Comparison of ENCODE assay signal across 29 cellular contexts in the genomic region with DNA sequence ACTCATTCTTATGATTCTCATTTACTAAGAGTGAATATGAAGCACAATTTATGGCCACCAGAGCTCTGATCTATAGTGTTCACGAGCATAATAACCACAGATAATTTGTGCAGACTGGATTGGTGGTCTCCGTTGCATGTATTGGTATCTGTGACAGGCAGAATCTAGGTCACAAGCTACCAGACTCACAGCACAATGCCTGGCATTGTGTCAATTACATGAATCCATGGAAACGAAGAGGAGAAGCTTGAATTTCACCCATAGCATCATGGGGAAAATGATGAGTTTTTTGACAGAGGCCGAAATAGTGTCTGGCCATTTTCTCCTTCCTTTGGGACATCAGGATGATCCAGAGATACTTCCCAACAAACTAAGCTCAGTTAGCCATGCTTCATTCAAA.
"Had no signal": no experiment of that assay in that cellular context is flagged by ENCODE, and none has a peak within 500 bp of the region (broad histone marks: within the 10 kb centered on the region; RNA-seq: fewer than 3 reads in every experiment).

No MANE protein-coding gene starts in this region.

- H3K79me2 ChIP-seq: parathyroid adenoma had no signal

- H3K9me3 Mint-ChIP-seq: activated B cell treated with CpG ODN at 0.5 μM for 24 hours; activated T-cell treated with anti-CD3 and anti-CD28 coated beads, Interleukin-2, amount 50 U/mL, for 4 hours; activated T-helper 2 cell treated with anti-CD3 and anti-CD28 coated beads, Interferon-gamma antibody, Interleukin-2, Interleukin-4, amounts not matched to agents 10 μg/mL and 5 μg/mL and 100 μg/mL, durations not matched to agents 14 hours and 24 hours and 36 hours; immature natural killer cell; mesothelial cell of epicardium; natural killer cell; stimulated activated effector memory CD8-positive, alpha-beta T cell treated with anti-CD3 and anti-CD28 coated beads, Interleukin-12 subunit alpha, Interleukin-12 subunit beta, amount 100 ng/mL, for 72 hours; T-cell had no signal

- H3K4me3 ChIP-seq: adrenal gland, ascending aorta, colonic mucosa, lower lobe of right lung, right lobe of liver, skin epidermis, stomach, suprapubic skin, tibial nerve had no signal

- H3K27me3 ChIP-seq: adrenal gland, ascending aorta, colonic mucosa, foreskin keratinocyte, right lobe of liver, stomach, suprapubic skin, tibial nerve had no signal

- FAIRE-seq: endometrium had no signal

- H3K4me1 ChIP-seq: adrenal gland, ascending aorta, colonic mucosa, foreskin keratinocyte, lower lobe of right lung, parathyroid adenoma, right lobe of liver, stomach, suprapubic skin had no signal

- H3K36me3 ChIP-seq: adrenal gland, ascending aorta, colonic mucosa, lower lobe of right lung, right lobe of liver, stomach, suprapubic skin, tibial nerve had no signal

- H3K4me3 Mint-ChIP-seq: activated B cell treated with CpG ODN at 0.5 μM for 24 hours; activated CD4-positive, alpha-beta T cell treated with anti-CD3 and anti-CD28 coated beads for 36 hours; activated naive CD8-positive, alpha-beta T cell; activated T-cell treated with anti-CD3 and anti-CD28 coated beads, Interleukin-2, amount 50 U/mL, for 4 hours; immature natural killer cell; mesothelial cell of epicardium; natural killer cell; stimulated activated effector memory CD8-positive, alpha-beta T cell treated with anti-CD3 and anti-CD28 coated beads, Interleukin-12 subunit alpha, Interleukin-12 subunit beta, amount 100 ng/mL, for 72 hours; T-cell had no signal

- DNase-seq: activated B cell treated with CpG ODN at 0.5 μM for 24 hours; activated CD4-positive, alpha-beta T cell treated with anti-CD3 and anti-CD28 coated beads for 36 hours; activated CD4-positive, alpha-beta T cell treated with anti-CD3 and anti-CD28 coated beads, Interleukin-2, amount 50 U/mL, for 4 hours; activated CD8-positive, alpha-beta memory T cell treated with anti-CD3 and anti-CD28 coated beads, Interleukin-2, amount 50 U/mL, for 48 hours; activated naive CD4-positive, alpha-beta T cell; activated T-cell treated with anti-CD3 and anti-CD28 coated beads, Interleukin-2, amount 50 U/mL, for 4 hours; adrenal gland; central memory CD4-positive, alpha-beta T cell; colonic mucosa; foreskin keratinocyte; immature natural killer cell; lower lobe of right lung; natural killer cell; nucleus accumbens; right lobe of liver; stimulated activated CD4-positive, alpha-beta T cell treated with anti-CD3 and anti-CD28 coated beads, Interleukin-2, amount 100 ng/mL, for 24 hours; stomach; T-cell had no signal

- ATAC-seq: activated CD4-positive, alpha-beta T cell treated with anti-CD3 and anti-CD28 coated beads for 36 hours; activated T-cell treated with anti-CD3 and anti-CD28 coated beads, Interleukin-2, amount 50 U/mL, for 4 hours; foreskin keratinocyte; left lobe of liver; lower lobe of right lung; natural killer cell; right lobe of liver; stimulated activated effector memory CD8-positive, alpha-beta T cell treated with anti-CD3 and anti-CD28 coated beads, Interleukin-12 subunit alpha, Interleukin-12 subunit beta, amount 100 ng/mL, for 72 hours; T-cell had no signal

- H2AFZ ChIP-seq: parathyroid adenoma had no signal

- H3K27ac Mint-ChIP-seq: activated B cell treated with CpG ODN at 0.5 μM for 24 hours; activated CD4-positive, alpha-beta T cell treated with anti-CD3 and anti-CD28 coated beads for 36 hours; activated naive CD8-positive, alpha-beta T cell; activated T-helper 2 cell treated with anti-CD3 and anti-CD28 coated beads, Interferon-gamma antibody, Interleukin-2, Interleukin-4, amounts not matched to agents 10 μg/mL and 5 μg/mL and 100 μg/mL, durations not matched to agents 14 hours and 24 hours and 36 hours; immature natural killer cell; mesothelial cell of epicardium; natural killer cell; stimulated activated effector memory CD8-positive, alpha-beta T cell treated with anti-CD3 and anti-CD28 coated beads, Interleukin-12 subunit alpha, Interleukin-12 subunit beta, amount 100 ng/mL, for 72 hours; T-cell had no signal

- H3K4me1 Mint-ChIP-seq: activated B cell treated with CpG ODN at 0.5 μM for 24 hours; activated CD4-positive, alpha-beta T cell treated with anti-CD3 and anti-CD28 coated beads for 36 hours; immature natural killer cell; natural killer cell; stimulated activated effector memory CD8-positive, alpha-beta T cell treated with anti-CD3 and anti-CD28 coated beads, Interleukin-12 subunit alpha, Interleukin-12 subunit beta, amount 100 ng/mL, for 72 hours; T-cell had no signal

- H3K9me3 ChIP-seq: adrenal gland, ascending aorta, colonic mucosa, lower lobe of right lung, right lobe of liver, stomach, suprapubic skin, tibial nerve had no signal

- H3K27me3 Mint-ChIP-seq: activated B cell treated with CpG ODN at 0.5 μM for 24 hours; activated naive CD8-positive, alpha-beta T cell; T-cell had no signal

- H3K36me3 Mint-ChIP-seq: activated naive CD8-positive, alpha-beta T cell; mesothelial cell of epicardium; natural killer cell; stimulated activated effector memory CD8-positive, alpha-beta T cell treated with anti-CD3 and anti-CD28 coated beads, Interleukin-12 subunit alpha, Interleukin-12 subunit beta, amount 100 ng/mL, for 72 hours; T-cell had no signal

- H3K27ac ChIP-seq: adrenal gland, ascending aorta, colonic mucosa, foreskin keratinocyte, lower lobe of right lung, parathyroid adenoma, right lobe of liver, skin epidermis, stomach, suprapubic skin, tibial nerve had no signal

- H3K9ac ChIP-seq: parathyroid adenoma had no signal
